ENCODE assay signal across 28 cellular contexts in genomic region chr10:19783721-19784120, GRCh38. TPM values are rescaled to one million over a fixed set of nuclear protein-coding genes. Genes with fewer than 3 reads are reported as not detected.
DNase-seq lines count a peak whose midpoint lies in the region; ATAC-seq, FAIRE-seq and TF ChIP-seq lines count a peak whose summit lies in the region.
"Had no signal": no experiment of that assay in that cellular context is flagged by ENCODE, and none has a peak within 500 bp of the region (broad histone marks: within the 10 kb centered on the region; RNA-seq: fewer than 3 reads in every experiment).

No MANE protein-coding gene starts in this region.

- CTCF ChIA-PET in WTC11 (lab: Charles Lee) = no interaction called here

- H3K9me2 ChIP-seq in GM23338 (ENCODE audit: insufficient read depth) = no peaks in the 10 kb centered on the region

- no peak overlapping the region for H2AK5ac ChIP-seq in neuronal stem cell (ENCODE audit: low read depth, low read length)

- H3K9me3 ChIP-seq in neuronal stem cell (replicated peaks in 1 of 2; ENCODE audit: control insufficient read depth in 2 of 2, insufficient read depth in 1 of 2, low read depth in 1 of 2, low read length in 2 of 2) = no peaks in the 10 kb centered on the region
- H3K9me3 ChIP-seq: BE2C, BLaER1 had no signal

- H3K9me3 Mint-ChIP-seq in GM23338 (0 out of 3 replicates have a peak, but pooled peaks cover 3% of the 10 kb centered on the region), WTC11 (peaks cover 16% of the 10 kb centered on the region)

- H3K27ac ChIP-seq in GM23338 (ENCODE audit: low read depth) = peak overlapping the region; percentile 74
- no peak overlapping the region for H3K27ac ChIP-seq in neuronal stem cell (replicated peaks; ENCODE audit: low read length)

- H3K79me2 ChIP-seq in GM23338 (replicated peaks; ENCODE audit: insufficient read depth) = no peaks in the 10 kb centered on the region

- no peak overlapping the region for H2BK120ac ChIP-seq in neuronal stem cell (ENCODE audit: low read depth, low read length)

- H3K4me3 Mint-ChIP-seq in GM23338 (no peak overlapping the region), WTC11 (no peak overlapping the region)
- H3K4me3 Mint-ChIP-seq: CD14-positive monocyte; CD4-positive, alpha-beta memory T cell; CD4-positive, CD25-positive, alpha-beta regulatory T cell; CD8-positive, alpha-beta memory T cell had no signal

- H3K27ac Mint-ChIP-seq in GM23338 (no peak overlapping the region), WTC11 (no peak overlapping the region)
- H3K27ac Mint-ChIP-seq: CD14-positive monocyte; CD4-positive, alpha-beta memory T cell; CD4-positive, CD25-positive, alpha-beta regulatory T cell; CD8-positive, alpha-beta memory T cell had no signal

- H2AFZ ChIP-seq in GM23338 = no peak overlapping the region
- no peak overlapping the region for H2AFZ ChIP-seq in neuronal stem cell (ENCODE audit: low read length)

- no peak overlapping the region for H3K4ac ChIP-seq in neuronal stem cell (ENCODE audit: low read length)

- H3K4me2 ChIP-seq in GM23338 (no peak overlapping the region; the same call in 1 of the 2 replicates), neuronal stem cell (ENCODE audit: insufficient read depth, low read length, poor library complexity, severe bottlenecking) (no peak overlapping the region)
- H3K4me2 ChIP-seq: BLaER1 had no signal

- H4K8ac ChIP-seq in neuronal stem cell (ENCODE audit: low read depth, low read length) = peak overlapping the region; percentile 88

- H2BK5ac ChIP-seq in neuronal stem cell (ENCODE audit: low read length) = no peak overlapping the region

- H3K14ac ChIP-seq in neuronal stem cell (ENCODE audit: low read length) = no peak overlapping the region

- H3K27me3 ChIP-seq in GM23338 (ENCODE audit: insufficient read depth) (no peaks in the 10 kb centered on the region), neuronal stem cell (ENCODE audit: control insufficient read depth in 3 of 3, insufficient read depth in 3 of 3, low read depth in 1 of 3, low read length in 3 of 3) (no peaks in the 10 kb centered on the region)
- H3K27me3 ChIP-seq: BE2C, BLaER1 had no signal

- no peaks in the 10 kb centered on the region for H3F3A ChIP-seq in GM23338 (replicated peaks; ENCODE audit: low read depth)

- H3K4me1 Mint-ChIP-seq in GM23338 = peaks cover 16% of the 10 kb centered on the region
- peaks cover 39% of the 10 kb centered on the region for H3K4me1 Mint-ChIP-seq in WTC11
- H3K4me1 Mint-ChIP-seq: CD4-positive, alpha-beta memory T cell; CD4-positive, CD25-positive, alpha-beta regulatory T cell; CD8-positive, alpha-beta memory T cell had no signal

- no peak for FAIRE-seq in frontal cortex (lab: Jason Lieb, UNC)
- FAIRE-seq: A204.1, GM12878, GM12892, GM18507 had no signal

- POLR2A ChIA-PET in WTC11 (lab: Charles Lee) = interaction anchor here (0.6 kb wide), 1 partner anchor 37 kb away, joined by 3 read pairs; no protein-coding TSS in a partner anchor

- H3K4me1 ChIP-seq in GM23338 (ENCODE audit: insufficient read depth) (no peaks in the 10 kb centered on the region; the same call in 1 of the 2 replicates), neuronal stem cell (ENCODE audit: control insufficient read depth in 2 of 2, insufficient read depth in 1 of 2, low read depth in 1 of 2, low read length in 2 of 2) (no peaks in the 10 kb centered on the region)
- H3K4me1 ChIP-seq: BE2C had no signal

- TF ChIP-seq CTCF in GM23338 (conservative IDR thresholded peaks at IDR 0.05; ENCODE audit: low read depth in 2 of 2) = no peak
- no peak for TF ChIP-seq CTCF in WTC11 (IDR thresholded peaks at IDR 0.05)

- peaks cover 2% of the 10 kb centered on the region for H3K27me3 Mint-ChIP-seq in GM23338 (ENCODE audit: insufficient read depth, low read depth, poor library complexity)
- H3K27me3 Mint-ChIP-seq in WTC11 (ENCODE audit: low read depth) = no peaks in the 10 kb centered on the region
- H3K27me3 Mint-ChIP-seq: CD4-positive, alpha-beta memory T cell; CD8-positive, alpha-beta memory T cell had no signal

- H2BK12ac ChIP-seq in neuronal stem cell (ENCODE audit: low read length) = no peak overlapping the region

- H3K36me3 Mint-ChIP-seq in GM23338 (ENCODE audit: low read depth) (no peaks in the 10 kb centered on the region), WTC11 (0 out of 2 replicates have a peak, but pooled peaks cover 2% of the 10 kb centered on the region)
- H3K36me3 Mint-ChIP-seq: CD14-positive monocyte; CD4-positive, alpha-beta memory T cell; CD4-positive, CD25-positive, alpha-beta regulatory T cell had no signal

- no peak overlapping the region for H2BK15ac ChIP-seq in neuronal stem cell (ENCODE audit: low read length)

- no peak overlapping the region for H3K23ac ChIP-seq in neuronal stem cell (ENCODE audit: low read depth, low read length, poor library complexity)

- H3K79me1 ChIP-seq in neuronal stem cell (ENCODE audit: low read depth, low read length) = no peaks in the 10 kb centered on the region

- H3K18ac ChIP-seq in neuronal stem cell (ENCODE audit: low read length) = no peak overlapping the region

- no peak overlapping the region for H3K9ac ChIP-seq in neuronal stem cell (ENCODE audit: low read depth, low read length, poor library complexity)
- H3K9ac ChIP-seq: BLaER1 had no signal

- peak; percentile 35; the same call in 1 of the 3 replicates for ATAC-seq in GM23338
- peak; percentile 70 for ATAC-seq in WTC11
- ATAC-seq: GM12878 had no signal

- no peak overlapping the region for H4K91ac ChIP-seq in neuronal stem cell (ENCODE audit: low read depth, low read length, poor library complexity)

- WGBS in neuronal stem cell (ENCODE audit: extremely low coverage in 2 of 2, insufficient read length in 2 of 2, insufficient replicate concordance in 1 of 2), 2 donors = no CpG with 5 or more reads among the region's 4 CpGs

- no peaks in the 10 kb centered on the region for H3K36me3 ChIP-seq in GM23338 (ENCODE audit: insufficient read depth)
- no peaks in the 10 kb centered on the region for H3K36me3 ChIP-seq in neuronal stem cell (replicated peaks in 1 of 2; ENCODE audit: control insufficient read depth in 2 of 2, insufficient read depth in 2 of 2, low read length in 2 of 2)
- H3K36me3 ChIP-seq: BE2C, BLaER1 had no signal

- H3K4me3 ChIP-seq in GM23338 = no peak overlapping the region
- H3K4me3 ChIP-seq in neuronal stem cell (ENCODE audit: low read length in 2 of 2) = no peak overlapping the region
- H3K4me3 ChIP-seq: BLaER1, GM12878 had no signal

- DNase-seq in GM23338 (ENCODE audit: low spot score) (peak; percentile 46), WTC11 (ENCODE audit: low spot score) (peak; percentile 15), neuronal stem cell (ENCODE audit: low spot score) (no peak), NCI-H345 (lab: John Stamatoyannopoulos, UW) (no peak), frontal cortex (ENCODE audit: low spot score in 2 of 2) (no peak)
- DNase-seq in activated naive CD4-positive, alpha-beta T cell (lab: John Stamatoyannopoulos, UW) = no peak
- DNase-seq: 8988T; ACHN; BE2C; C1 segment of cervical spinal cord; CD4-positive, alpha-beta memory T cell; CD4-positive, CD25-positive, alpha-beta regulatory T cell; CD8-positive, alpha-beta memory T cell; COR-L47; DMS 273 treated with DMSO at 0.1 percent for 48 hours; DMS153; DMS53; DMS79; DND-41; EL; GDM1 had no signal

- H4K20me1 ChIP-seq in GM23338 (replicated peaks; ENCODE audit: insufficient read depth) = no peaks in the 10 kb centered on the region
- H4K20me1 ChIP-seq: BLaER1 had no signal

TF ChIP-seq in GM23338, 12 proteins besides CTCF, POLR2A, EP300 and RAD21 (continues in another document):
- no peak for TF ChIP-seq ETS1 (IDR thresholded peaks at IDR 0.05)
- TF ChIP-seq STAT1 (IDR thresholded peaks at IDR 0.05; ENCODE audit: unreplicated experiment) = no peak

TF ChIP-seq in WTC11, 78 proteins besides CTCF, POLR2A, EP300 and RAD21 (continues in another document):
- TF ChIP-seq ZNF423 (CRISPR knock-in tag; IDR thresholded peaks at IDR 0.05) = no peak
- no peak for TF ChIP-seq E2F5 (CRISPR knock-in tag; IDR thresholded peaks at IDR 0.05)
- TF ChIP-seq IRF1 (CRISPR knock-in tag; IDR thresholded peaks at IDR 0.05) = no peak
- TF ChIP-seq, protein P1, sequence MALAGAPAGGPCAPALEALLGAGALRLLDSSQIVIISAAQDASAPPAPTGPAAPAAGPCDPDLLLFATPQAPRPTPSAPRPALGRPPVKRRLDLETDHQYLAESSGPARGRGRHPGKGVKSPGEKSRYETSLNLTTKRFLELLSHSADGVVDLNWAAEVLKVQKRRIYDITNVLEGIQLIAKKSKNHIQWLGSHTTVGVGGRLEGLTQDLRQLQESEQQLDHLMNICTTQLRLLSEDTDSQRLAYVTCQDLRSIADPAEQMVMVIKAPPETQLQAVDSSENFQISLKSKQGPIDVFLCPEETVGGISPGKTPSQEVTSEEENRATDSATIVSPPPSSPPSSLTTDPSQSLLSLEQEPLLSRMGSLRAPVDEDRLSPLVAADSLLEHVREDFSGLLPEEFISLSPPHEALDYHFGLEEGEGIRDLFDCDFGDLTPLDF (CRISPR knock-in tag; IDR thresholded peaks at IDR 0.05) = no peak
- TF ChIP-seq ATF1 (CRISPR knock-in tag; IDR thresholded peaks at IDR 0.05) = no peak

RNA-seq across cellular contexts. Expression of gene PLXDC2, which starts 32.5 kb away (rescaled TPM):
- total RNA-seq in GM23338 (2014; rRNA removed; shearing (Covaris generic)) = 18.8 and 19.4 TPM in 2 replicates
- 12.6 and 13.5 TPM in 2 replicates for polyA plus RNA-seq in GM23338 (2016; fragmentation: Nextera tagmentation; extraction: Ambion mirVana)
- total RNA-seq in WTC11 (2021) = 31.7 to 37.9 TPM (median 37.8 TPM) in 3 replicates
- 16.4 TPM for polyA plus RNA-seq in neuronal stem cell (2013, experiment 1 of 2)
- 15.9 TPM for polyA plus RNA-seq in neuronal stem cell (2013, experiment 2 of 2)
- 10.6 TPM for total RNA-seq in frontal cortex
- total RNA-seq: G401 had no signal
- polyA plus RNA-seq: CD4-positive, alpha-beta memory T cell had no signal

Comparison
In these comparisons a context has a peak if more than half of its experiments do, and no peak if none do; other contexts are left out.
1. DNase-seq: peak in GM23338 (single experiment) and WTC11 (single experiment); none in neuronal stem cell (single experiment), activated naive CD4-positive, alpha-beta T cell (0 of 4), NCI-H345 (single experiment) and frontal cortex (0 of 2).